ENCODE assay signal across 28 cellular contexts in the genomic region with DNA sequence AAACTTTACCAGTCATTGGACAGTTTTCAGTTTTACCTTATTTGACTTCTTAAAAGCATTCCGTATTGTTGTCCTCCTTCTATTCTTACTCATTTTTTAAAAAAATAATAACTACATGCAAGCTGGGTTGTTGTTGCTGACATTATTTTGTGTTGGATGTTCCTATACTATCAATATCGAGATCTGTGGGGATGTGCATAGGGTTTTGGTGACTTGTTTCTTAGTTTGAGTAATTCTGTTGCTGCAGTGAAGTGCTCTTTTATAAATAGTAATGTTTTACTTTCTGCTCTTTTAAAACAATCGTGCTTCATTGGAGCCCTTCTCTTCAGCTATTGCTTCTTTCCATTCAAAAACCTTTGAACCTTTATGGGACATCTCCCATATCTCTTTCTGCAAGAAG.
A peak's percentile ranks its signal among the peaks of the same experiment; 100 is the strongest.
DNase-seq lines count a peak whose midpoint lies in the region; ATAC-seq and TF ChIP-seq lines count a peak whose summit lies in the region.
"Had no signal": no experiment of that assay in that cellular context is flagged by ENCODE, and none has a peak within 500 bp of the region (broad histone marks: within the 10 kb centered on the region; RNA-seq: fewer than 3 reads in every experiment).

No MANE protein-coding gene starts in this region.

- H2BK120ac ChIP-seq in H9 (ENCODE audit: low read depth, low read length, poor library complexity, severe bottlenecking) = no peak overlapping the region

- TF ChIP-seq CTCF in GM10266 (IDR thresholded peaks at IDR 0.05; ENCODE audit: control insufficient read depth, insufficient read depth, low read depth, missing control alignments) (no peak), stomach (IDR thresholded peaks at IDR 0.05) (no peak), H9 (conservative IDR thresholded peaks at IDR 0.05) (no peak), endodermal cell (conservative IDR thresholded peaks at IDR 0.05) (no peak)

- TF ChIP-seq EP300 in stomach (IDR thresholded peaks at IDR 0.05) = no peak

- H3K36me3 ChIP-seq in stomach (peaks cover 0 to 23% (median 14%) of the 10 kb centered on the region in 4 donors), endodermal cell (ENCODE audit: control insufficient read depth, insufficient read depth, low read length) (no peaks in the 10 kb centered on the region)
- H3K36me3 ChIP-seq: adrenal gland, prostate gland had no signal

- no peak for TF ChIP-seq POLR2A in stomach (IDR thresholded peaks at IDR 0.05)

- H4K20me1 ChIP-seq in H9 (ENCODE audit: control insufficient read depth, insufficient read depth, insufficient read length) = no peaks in the 10 kb centered on the region
- H4K20me1 ChIP-seq: BLaER1 treated with 17β-estradiol and CSF1 and Interleukin-3, amounts not matched to agents 10 nM and 100 nM had no signal

- intact Hi-C loops in stomach (cut with DNase I; ENCODE audit: low total_unique reads) = no loop called here

- H3K79me1 ChIP-seq in H9 (ENCODE audit: insufficient read depth, low read depth, low read length, poor library complexity, severe bottlenecking) = no peaks in the 10 kb centered on the region

- peaks cover 4 to 9% (median 4%) of the 10 kb centered on the region in 3 experiments; a peak in 4 of 7 replicates for H3K36me3 Mint-ChIP-seq in H9 (ENCODE audit: insufficient read depth in 1 of 3, low read depth in 3 of 3)
- H3K36me3 Mint-ChIP-seq in endodermal cell (ENCODE audit: low read depth) = peaks cover 11% of the 10 kb centered on the region

- H3K27me3 ChIP-seq in stomach (no peaks in the 10 kb centered on the region), H9 (ENCODE audit: insufficient read depth, low read length) (no peaks in the 10 kb centered on the region), endodermal cell (ENCODE audit: control insufficient read depth, insufficient read depth, low read length, poor library complexity, severe bottlenecking) (no peaks in the 10 kb centered on the region)
- H3K27me3 ChIP-seq: adrenal gland; BLaER1 treated with 17β-estradiol and CSF1 and Interleukin-3, amounts not matched to agents 10 nM and 100 nM had no signal

- H3K27ac ChIP-seq in stomach (no peak overlapping the region), H9 (ENCODE audit: insufficient read length, low read depth, low read length) (no peak overlapping the region), endodermal cell (ENCODE audit: low read depth, low read length) (no peak overlapping the region)
- H3K27ac ChIP-seq: adrenal gland; BLaER1 treated with 17β-estradiol and CSF1 and Interleukin-3, amounts not matched to agents 10 nM and 100 nM; GM23248; prostate gland; skin epidermis had no signal

- H3K4me3 Mint-ChIP-seq in H9 = no peak overlapping the region
- H3K4me3 Mint-ChIP-seq in endodermal cell = no peak overlapping the region
- H3K4me3 Mint-ChIP-seq: activated CD4-positive, alpha-beta T cell treated with anti-CD3 and anti-CD28 coated beads for 36 hours; neural crest cell had no signal

- DNase-seq in GM10266 (ENCODE audit: extremely low spot score) (peak; percentile 2), stomach (no peak), H9 (no peak), G401 (ENCODE audit: low spot score) (no peak), endodermal cell (no peak)
- DNase-seq: activated CD4-positive, alpha-beta T cell treated with anti-CD3 and anti-CD28 coated beads for 36 hours; activated effector memory CD4-positive, alpha-beta T cell treated with Interleukin-2 at 50 U/mL for 16 hours; adrenal gland; Calu3; GM23248; KG1; left ventricle myocardium superior; mucosa of descending colon; NCI-H1930; NCI-H2227 treated with DMSO at 0.1 percent for 48 hours; NCI-H82; PC-3; SHP77; stimulated activated CD4-positive, alpha-beta T cell treated with anti-CD3 and anti-CD28 coated beads, Interleukin-2, amount 100 ng/mL, for 24 hours; stimulated activated naive CD4-positive, alpha-beta T cell; SW 1271 had no signal

- H2BK12ac ChIP-seq in H9 (ENCODE audit: insufficient read length, low read depth, low read length) = no peak overlapping the region

- H2BK5ac ChIP-seq in H9 (ENCODE audit: insufficient read length, low read length) = no peak overlapping the region

- no peak overlapping the region for H2AK5ac ChIP-seq in H9 (ENCODE audit: insufficient read length, low read length)

- no peak overlapping the region for H3K4me2 ChIP-seq in H9 (ENCODE audit: insufficient read depth, insufficient read length, low read length)
- H3K4me2 ChIP-seq: BLaER1 treated with 17β-estradiol and CSF1 and Interleukin-3, amounts not matched to agents 10 nM and 100 nM had no signal

- H3K4me1 Mint-ChIP-seq in H9 (no peaks in the 10 kb centered on the region), endodermal cell (no peaks in the 10 kb centered on the region)
- H3K4me1 Mint-ChIP-seq: neural crest cell had no signal

- H3K79me2 ChIP-seq in H9 (ENCODE audit: insufficient read depth, low read length) = no peaks in the 10 kb centered on the region

- H3K4me1 ChIP-seq in stomach = no peaks in the 10 kb centered on the region
- H3K4me1 ChIP-seq in H9 (ENCODE audit: insufficient read depth, low read length) = no peaks in the 10 kb centered on the region
- no peaks in the 10 kb centered on the region for H3K4me1 ChIP-seq in endodermal cell (ENCODE audit: control insufficient read depth, insufficient read depth, low read length)
- H3K4me1 ChIP-seq: adrenal gland; BLaER1 treated with 17β-estradiol and CSF1 and Interleukin-3, amounts not matched to agents 10 nM and 100 nM; prostate gland had no signal

- no peak overlapping the region for H3K14ac ChIP-seq in H9 (ENCODE audit: insufficient read depth, low read length)

- H3K9ac ChIP-seq in H9 (ENCODE audit: extremely low read depth, insufficient read length, low read length) (no peak overlapping the region), endodermal cell (ENCODE audit: extremely low read depth, low read length, poor library complexity, severe bottlenecking) (no peak overlapping the region)
- H3K9ac ChIP-seq: BLaER1 treated with 17β-estradiol and CSF1 and Interleukin-3, amounts not matched to agents 10 nM and 100 nM; GM23248 had no signal

- no peak overlapping the region for H4K91ac ChIP-seq in H9 (ENCODE audit: insufficient read length, low read depth, low read length)

- no peak overlapping the region for H3K4me3 ChIP-seq in stomach
- H3K4me3 ChIP-seq in endodermal cell (ENCODE audit: low read length) = no peak overlapping the region
- H3K4me3 ChIP-seq: adrenal gland; BLaER1 treated with 17β-estradiol and CSF1 and Interleukin-3, amounts not matched to agents 10 nM and 100 nM; GM23248; mucosa of descending colon; prostate gland; skin epidermis had no signal

- WGBS in stomach, 5 donors = 82 to 95% (median 92%) methylated on average over 3 of the region's 3 CpGs
- WGBS in H9 (ENCODE audit: extremely low coverage, insufficient read length, low lambda C conversion rate) = no CpG with 5 or more reads among the region's 3 CpGs
- 94 to 100% methylated on average over 1 to 3 of the region's 3 CpGs for WGBS in endodermal cell (ENCODE audit: insufficient coverage in 1 of 2, insufficient read length in 1 of 2), 2 experiments

- ATAC-seq in GM19372 (IDR thresholded peaks at IDR 0.05; ENCODE audit: low read depth, unreplicated experiment) = peak; percentile 32
- ATAC-seq in HG02623 (IDR thresholded peaks at IDR 0.05; ENCODE audit: unreplicated experiment) = peak; percentile 21
- ATAC-seq in HG03354 (IDR thresholded peaks at IDR 0.05; ENCODE audit: poor library complexity, severe bottlenecking, unreplicated experiment) = peak; percentile 7
- ATAC-seq: left ventricle myocardium superior, mucosa of descending colon, PC-3 had no signal

- H3K23ac ChIP-seq in H9 (ENCODE audit: insufficient read length, low read depth, low read length) = no peak overlapping the region

- H2AFZ ChIP-seq in H9 (ENCODE audit: low read length) = no peak overlapping the region
- H2AFZ ChIP-seq: GM23248 had no signal

- H3K27ac Mint-ChIP-seq in H9 = no peak overlapping the region
- no peak overlapping the region for H3K27ac Mint-ChIP-seq in endodermal cell
- H3K27ac Mint-ChIP-seq: activated CD4-positive, alpha-beta T cell treated with anti-CD3 and anti-CD28 coated beads for 36 hours had no signal

- H3K56ac ChIP-seq in H9 (ENCODE audit: insufficient read length, low read depth, low read length) = no peak overlapping the region

- no peaks in the 10 kb centered on the region for H3K27me3 Mint-ChIP-seq in H9 (ENCODE audit: low read depth)
- no peaks in the 10 kb centered on the region for H3K27me3 Mint-ChIP-seq in endodermal cell (ENCODE audit: insufficient read depth)
- H3K27me3 Mint-ChIP-seq: activated CD4-positive, alpha-beta T cell treated with anti-CD3 and anti-CD28 coated beads for 36 hours had no signal

- no peaks in the 10 kb centered on the region for H3K23me2 ChIP-seq in H9 (ENCODE audit: insufficient read length, low read depth, low read length, poor library complexity, severe bottlenecking)

- H3K18ac ChIP-seq in H9 (ENCODE audit: insufficient read length, low read depth, low read length) = no peak overlapping the region

- no peak overlapping the region for H3T11ph ChIP-seq in H9 (ENCODE audit: low read length)

- no peak overlapping the region for H4K5ac ChIP-seq in H9 (ENCODE audit: insufficient read length, low read depth, low read length)

- H4K8ac ChIP-seq in H9 (replicated peaks; ENCODE audit: insufficient read length, low read depth, low read length) = no peak overlapping the region

- no peak overlapping the region for H2BK15ac ChIP-seq in H9 (ENCODE audit: low read depth, low read length)

- in situ Hi-C loops in G401 (cut with HindIII; ENCODE audit: low sequenced_read_pairs) = no loop called here

- H3K9me3 Mint-ChIP-seq in H9 (peaks cover 0 to 1% of the 10 kb centered on the region in 2 experiments; a peak in 1 of 5 replicates), endodermal cell (peaks cover 3% of the 10 kb centered on the region)

- H3K9me3 ChIP-seq in stomach = no peaks in the 10 kb centered on the region
- H3K9me3 ChIP-seq in H9 (ENCODE audit: control insufficient read depth, low read depth, low read length) = no peaks in the 10 kb centered on the region
- H3K9me3 ChIP-seq in endodermal cell (ENCODE audit: control insufficient read depth, low read length) = no peaks in the 10 kb centered on the region
- H3K9me3 ChIP-seq: adrenal gland, mucosa of descending colon, prostate gland had no signal

- H2BK20ac ChIP-seq in H9 (ENCODE audit: low read depth, low read length, poor library complexity, severe bottlenecking) = no peak overlapping the region

- H3K4ac ChIP-seq in H9 (ENCODE audit: low read depth, low read length) = no peak overlapping the region
